8 cellular contexts compared by ENCODE assay signal in genomic region chrX:3651272-3651671, GRCh38.
DNase-seq lines count a peak whose midpoint lies in the region; ATAC-seq and TF ChIP-seq lines count a peak whose summit lies in the region.

No MANE protein-coding gene starts in this region.

- H3K27ac ChIP-seq in MM.1S (ENCODE audit: low read length): no peak overlapping the region

- H3K9me3 ChIP-seq in MM.1S (replicated peaks; ENCODE audit: insufficient read depth, low read length): no peaks in the 10 kb centered on the region

- H3F3A ChIP-seq in MM.1S (ENCODE audit: insufficient read depth, low read length): no peaks in the 10 kb centered on the region

- H3K27me3 Mint-ChIP-seq in nephron (ENCODE audit: low read depth): no peaks in the 10 kb centered on the region
- no peaks in the 10 kb centered on the region for H3K27me3 Mint-ChIP-seq in activated CD8-positive, alpha-beta memory T cell treated with anti-CD3 and anti-CD28 coated beads, Interleukin-2, amount 10 ng/mL, durations not matched to agents 7 days and 5 days

- H3K79me2 ChIP-seq in MM.1S (ENCODE audit: low read length): no peaks in the 10 kb centered on the region

- TF ChIP-seq CTCF in GM06990 (IDR thresholded peaks at IDR 0.05; ENCODE audit: insufficient read depth, low read length, poor library complexity, severe bottlenecking) (peak; percentile 49), MM.1S (IDR thresholded peaks at IDR 0.05; ENCODE audit: low read length) (peak; percentile 41), cardiac fibroblast (IDR thresholded peaks at IDR 0.05; ENCODE audit: low read depth, low read length) (peak; percentile 31), nephron (IDR thresholded peaks at IDR 0.05; ENCODE audit: unreplicated experiment in 3 of 3) (peak; percentile 51 to 81 (median 64))

- CTCF ChIA-PET in activated CD8-positive, alpha-beta memory T cell treated with anti-CD3 and anti-CD28 coated beads, Interleukin-2, amount 10 ng/mL, durations not matched to agents 7 days and 5 days (lab: Charles Lee): interaction anchor here (1.0 to 3.0 kb wide), 8 partner anchors 12 to 162 kb away, joined by 3 to 15 read pairs (median 3); no protein-coding TSS in a partner anchor

- H3K4me1 Mint-ChIP-seq in nephron: no peaks in the 10 kb centered on the region
- H3K4me1 Mint-ChIP-seq in activated CD8-positive, alpha-beta memory T cell treated with anti-CD3 and anti-CD28 coated beads, Interleukin-2, amount 10 ng/mL, durations not matched to agents 7 days and 5 days: peaks cover 2% of the 10 kb centered on the region

- H3K36me3 ChIP-seq in GM06990 (ENCODE audit: control insufficient read depth, insufficient read depth, low read length) (peaks cover 5% of the 10 kb centered on the region), MM.1S (replicated peaks; ENCODE audit: insufficient read depth, low read length) (no peaks in the 10 kb centered on the region)

- no peak overlapping the region for H3K4me2 ChIP-seq in MM.1S (ENCODE audit: low read depth, low read length)

- no peaks in the 10 kb centered on the region for H3K4me1 ChIP-seq in MM.1S (ENCODE audit: low read length)

- H3K27ac Mint-ChIP-seq in nephron: no peak overlapping the region
- H3K27ac Mint-ChIP-seq in activated CD8-positive, alpha-beta memory T cell treated with anti-CD3 and anti-CD28 coated beads, Interleukin-2, amount 10 ng/mL, durations not matched to agents 7 days and 5 days: no peak overlapping the region

- H3K9me2 ChIP-seq in MM.1S (replicated peaks; ENCODE audit: insufficient read depth, low read length): no peaks in the 10 kb centered on the region

- no peaks in the 10 kb centered on the region for H3K9me3 Mint-ChIP-seq in nephron
- H3K9me3 Mint-ChIP-seq in activated CD8-positive, alpha-beta memory T cell treated with anti-CD3 and anti-CD28 coated beads, Interleukin-2, amount 10 ng/mL, durations not matched to agents 7 days and 5 days (ENCODE audit: low read depth): no peaks in the 10 kb centered on the region

- H2AFZ ChIP-seq in MM.1S (ENCODE audit: low read length): no peak overlapping the region

- no peak overlapping the region for H3K4me3 Mint-ChIP-seq in nephron
- H3K4me3 Mint-ChIP-seq in activated CD8-positive, alpha-beta memory T cell treated with anti-CD3 and anti-CD28 coated beads, Interleukin-2, amount 10 ng/mL, durations not matched to agents 7 days and 5 days: no peak overlapping the region

- H3K27me3 ChIP-seq in GM06990 (replicated peaks; ENCODE audit: control insufficient read depth, insufficient read depth, low read length): no peaks in the 10 kb centered on the region
- H3K27me3 ChIP-seq in MM.1S (replicated peaks; ENCODE audit: insufficient read depth, low read length): no peaks in the 10 kb centered on the region

- DNase-seq in GM06990 (ENCODE audit: extremely low read depth, insufficient read length): no peak
- DNase-seq in MM.1S: peak; percentile 7
- peak; percentile 56 to 57 for DNase-seq in cardiac fibroblast (ENCODE audit: low read depth in 2 of 2)
- no peak for DNase-seq in activated CD8-positive, alpha-beta memory T cell treated with anti-CD3 and anti-CD28 coated beads, Interleukin-2, amount 10 ng/mL, durations not matched to agents 7 days and 5 days

- ATAC-seq in activated CD8-positive, alpha-beta memory T cell treated with anti-CD3 and anti-CD28 coated beads, Interleukin-2, amount 10 ng/mL, durations not matched to agents 7 days and 5 days: no peak
- no peak for ATAC-seq in GM18868 (IDR thresholded peaks at IDR 0.05; ENCODE audit: unreplicated experiment)
- no peak for ATAC-seq in HG03039 (IDR thresholded peaks at IDR 0.05; ENCODE audit: unreplicated experiment)
- ATAC-seq in HG03439 (IDR thresholded peaks at IDR 0.05; ENCODE audit: unreplicated experiment): no peak

- H4K20me1 ChIP-seq in MM.1S (ENCODE audit: insufficient read depth, low read length): no peaks in the 10 kb centered on the region

- H3K36me3 Mint-ChIP-seq in nephron (ENCODE audit: low read depth): peaks cover 28% of the 10 kb centered on the region
- H3K36me3 Mint-ChIP-seq in activated CD8-positive, alpha-beta memory T cell treated with anti-CD3 and anti-CD28 coated beads, Interleukin-2, amount 10 ng/mL, durations not matched to agents 7 days and 5 days: peaks cover 14% of the 10 kb centered on the region

- no peak overlapping the region for H3K9ac ChIP-seq in MM.1S (ENCODE audit: low read length)

- H3K4me3 ChIP-seq in GM06990 (replicated peaks; ENCODE audit: low read depth, low read length) (no peak overlapping the region), MM.1S (ENCODE audit: low read length) (no peak overlapping the region), cardiac fibroblast (replicated peaks in 1 of 2; ENCODE audit: low read depth in 2 of 2, low read length in 2 of 2) (no peak overlapping the region)

Comparison
In these comparisons a context has a peak if more than half of its experiments do, and no peak if none do; other contexts are left out.
1. DNase-seq: peak in MM.1S (single experiment) and cardiac fibroblast (2 of 2); none in GM06990 (single experiment) and activated CD8-positive, alpha-beta memory T cell treated with anti-CD3 and anti-CD28 coated beads, Interleukin-2, amount 10 ng/mL, durations not matched to agents 7 days and 5 days (single experiment).
2. Peak in every context shown above with its lines, with median percentiles within 50 percentile points of each other: CTCF ChIP-seq.